Comparison of ENCODE assay signal across 9 cellular contexts in genomic region chr5:51382759-51383493, GRCh38. TPM values are rescaled to one million over a fixed set of nuclear protein-coding genes. Genes with fewer than 3 reads are reported as not detected.
DNase-seq lines count a peak whose midpoint lies in the region; ATAC-seq and TF ChIP-seq lines count a peak whose summit lies in the region.
"Had no signal": no experiment of that assay in that cellular context is flagged by ENCODE, and none has a peak within 500 bp of the region (broad histone marks: within the 10 kb centered on the region; RNA-seq: fewer than 3 reads in every experiment).

ISL1 (plus strand) TSS chr5:51383448; CDS start chr5:51383672, 224 bp downstream.

- 0 to 1% methylated on average over 73 of the region's 73 CpGs for WGBS in heart right ventricle, 2 donors

- H3K4me3 ChIP-seq in WI38 (ENCODE audit: low read depth, low read length) (peak within 1 kb of the TSS; percentile 50), heart right ventricle (peak within 1 kb of the TSS in 9 of 10 donors; percentile 18 to 49 (median 39))

- H3K4me1 ChIP-seq in heart right ventricle, result peaks cover 0 to 47% (median 12%) of the 10 kb centered on the region in 9 donors

- intact Hi-C loops in heart right ventricle (cut with DNase I), result no loop called here

- H3K27me3 ChIP-seq in heart right ventricle, result peaks cover 8 to 100% (median 100%) of the 10 kb centered on the region in 7 donors

- TF ChIP-seq CTCF in WI38 (IDR thresholded peaks at IDR 0.05; ENCODE audit: low read depth, low read length), result no peak
- TF ChIP-seq CTCF in heart right ventricle (IDR thresholded peaks at IDR 0.05), result no peak

- ATAC-seq in heart right ventricle (peak; percentile 17 to 68 (median 57)), GM18520 (IDR thresholded peaks at IDR 0.05; ENCODE audit: unreplicated experiment) (no peak)

- no peaks in the 10 kb centered on the region for H3K9me3 ChIP-seq in heart right ventricle

- no peaks in the 10 kb centered on the region for H3K36me3 ChIP-seq in heart right ventricle

- peak; percentile 89 for DNase-seq in EH (ENCODE audit: low read depth)
- peak; percentile 79 for DNase-seq in NCI-H1105 (lab: John Stamatoyannopoulos, UW)
- DNase-seq in heart right ventricle, result no peak
- peak; percentile 8 for DNase-seq in pulmonary artery endothelial cell (ENCODE audit: low read depth, low spot score)
- DNase-seq in SIG-M5 (lab: John Stamatoyannopoulos, UW), result no peak
- DNase-seq in middle frontal gyrus (ENCODE audit: extremely low spot score, low spot score), result no peak

- H3K27ac ChIP-seq in heart right ventricle, result no peak within 1 kb of the TSS
- H3K27ac ChIP-seq: KMS-11 had no signal

RNA-seq across cellular contexts. Expression of gene ISL1, which starts in this region (rescaled TPM):
- not detected for total RNA-seq in heart right ventricle
- polyA plus RNA-seq in heart right ventricle, result not detected
- not detected in 2 replicates for total RNA-seq in pulmonary artery endothelial cell

Comparison
In these comparisons a context has a peak if more than half of its experiments do, and no peak if none do; other contexts are left out.
1. Peak in ATAC-seq and H3K4me3 ChIP-seq in heart right ventricle; RNA of the gene not detected or under 1 TPM.
2. Peak in DNase-seq in pulmonary artery endothelial cell; RNA of the gene not detected or under 1 TPM.
3. DNase-seq: peak in EH (single experiment) and NCI-H1105 (single experiment); none in heart right ventricle (0 of 2), SIG-M5 (single experiment) and middle frontal gyrus (single experiment).